ENCODE assay signal across 16 cellular contexts in the genomic region with DNA sequence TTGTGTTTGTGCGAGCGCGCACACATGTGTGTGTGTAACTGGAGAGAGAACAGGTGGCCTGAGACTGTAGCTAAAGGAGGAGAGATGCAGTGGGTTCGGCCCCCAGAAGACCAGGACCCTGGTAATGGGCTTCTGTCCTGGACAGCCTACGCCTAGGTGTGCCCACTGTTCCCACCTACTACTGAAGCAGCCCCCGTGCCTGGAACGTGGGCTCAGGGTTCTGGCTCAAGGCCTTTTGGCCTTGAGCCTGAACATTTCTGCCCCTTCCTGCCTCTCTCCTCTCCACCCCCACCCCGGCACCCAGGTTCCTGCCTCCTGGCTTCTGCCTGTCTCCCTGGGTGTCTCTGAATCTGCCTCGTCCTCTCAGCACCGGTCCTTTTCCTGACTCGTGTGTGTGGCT. TPM values are rescaled to one million over a fixed set of nuclear protein-coding genes. Genes with fewer than 3 reads are reported as not detected.
DNase-seq lines count a peak whose midpoint lies in the region; TF ChIP-seq lines count a peak whose summit lies in the region.
"Had no signal": no experiment of that assay in that cellular context is flagged by ENCODE, and none has a peak within 500 bp of the region (broad histone marks: within the 10 kb centered on the region; RNA-seq: fewer than 3 reads in every experiment).

No MANE protein-coding gene starts in this region.

- BruUV-seq in OCI-LY7 (replicated peaks; lab: Mats Ljungman, UMichigan): no TSS peak

- H3K4me1 ChIP-seq in DOHH2 (ENCODE audit: control insufficient read depth, low read length) (peaks cover 69% of the 10 kb centered on the region), OCI-LY7 (ENCODE audit: insufficient read depth, low read length, poor library complexity, severe bottlenecking) (peaks cover 79% of the 10 kb centered on the region), smooth muscle cell (ENCODE audit: low read depth) (peaks cover 22% of the 10 kb centered on the region)

- H3K79me2 ChIP-seq in DOHH2 (ENCODE audit: control insufficient read depth, low read length) (peaks cover 33% of the 10 kb centered on the region), OCI-LY7 (ENCODE audit: insufficient read depth, low read depth, low read length) (no peaks in the 10 kb centered on the region), smooth muscle cell (ENCODE audit: low read depth) (no peaks in the 10 kb centered on the region)

- H3K4me3 ChIP-seq in DOHH2 (ENCODE audit: low read length) (peak overlapping the region; percentile 73), OCI-LY7 (ENCODE audit: low read depth, low read length, poor library complexity, severe bottlenecking) (no peak overlapping the region), smooth muscle cell (no peak overlapping the region)
- H3K4me3 ChIP-seq: coronary artery, mucosa of descending colon, pancreas had no signal

- H3K36me3 ChIP-seq in DOHH2 (ENCODE audit: control insufficient read depth, low read length) (peaks cover 11% of the 10 kb centered on the region), OCI-LY7 (ENCODE audit: insufficient read depth, low read length) (no peaks in the 10 kb centered on the region), smooth muscle cell (ENCODE audit: low read depth) (no peaks in the 10 kb centered on the region)
- H3K36me3 ChIP-seq: pancreas had no signal

- H3K4me1 Mint-ChIP-seq in immature natural killer cell (peaks cover 35 to 37% of the 10 kb centered on the region in 2 donors), progenitor cell of endocrine pancreas (ENCODE audit: low read depth) (peaks cover 37% of the 10 kb centered on the region)

- DNase-seq in OCI-LY7 (ENCODE audit: low spot score) (no peak), immature natural killer cell (no peak), progenitor cell of endocrine pancreas (ENCODE audit: low spot score, unreplicated experiment) (no peak), smooth muscle cell (lab: John Stamatoyannopoulos, UW; ENCODE audit: unreplicated experiment) (no peak), G401 (ENCODE audit: low spot score) (no peak), NCI-H2171 (lab: John Stamatoyannopoulos, UW) (no peak)
- DNase-seq: AML-193; stimulated activated CD4-positive, alpha-beta T cell treated with anti-CD3 and anti-CD28 coated beads, Interleukin-2, amount 100 ng/mL, for 48 hours had no signal

- no peak overlapping the region for H3K27ac ChIP-seq in DOHH2 (ENCODE audit: low read depth, low read length)
- H3K27ac ChIP-seq in OCI-LY7 (ENCODE audit: low read depth, low read length, poor library complexity, severe bottlenecking): no peak overlapping the region
- no peak overlapping the region for H3K27ac ChIP-seq in smooth muscle cell (ENCODE audit: low read depth)
- H3K27ac ChIP-seq: coronary artery, pancreas had no signal

- CTCF ChIA-PET in OCI-LY7 (lab: Charles Lee; ENCODE audit: unreplicated experiment): interaction anchor here (1.7 to 2.5 kb wide), 2 partner anchors 15 to 27 kb away, joined by 16 to 32 read pairs; a partner anchor contains a TSS

- H3K27ac Mint-ChIP-seq in immature natural killer cell: peak overlapping the region in 4 of 6 donors; percentile 61 to 87 (median 70)
- H3K27ac Mint-ChIP-seq in progenitor cell of endocrine pancreas: peak overlapping the region; percentile 47
- H3K27ac Mint-ChIP-seq: activated CD4-positive, alpha-beta T cell treated with anti-CD3 and anti-CD28 coated beads, Interleukin-2, amount 10 ng/mL, durations not matched to agents 24 days and 14 days had no signal

- peaks cover 32 to 57% (median 52%) of the 10 kb centered on the region in 3 donors for H3K27me3 Mint-ChIP-seq in immature natural killer cell (ENCODE audit: low read depth in 3 of 3)
- H3K27me3 Mint-ChIP-seq in progenitor cell of endocrine pancreas: peaks cover 57% of the 10 kb centered on the region

- H2AFZ ChIP-seq in OCI-LY7 (ENCODE audit: low read length) (no peak overlapping the region), smooth muscle cell (ENCODE audit: low read depth) (no peak overlapping the region)

- H3K4me3 Mint-ChIP-seq in immature natural killer cell: peak overlapping the region in 4 of 5 donors; percentile 28 to 83 (median 60)
- no peak overlapping the region for H3K4me3 Mint-ChIP-seq in progenitor cell of endocrine pancreas (ENCODE audit: low read depth)

- intact Hi-C loops in OCI-LY7 (cut with micrococcal nuclease; ENCODE audit: unreplicated experiment): no loop called here

- H4K20me1 ChIP-seq in DOHH2 (ENCODE audit: control insufficient read depth, insufficient read depth, low read depth, low read length) (peaks cover 5% of the 10 kb centered on the region; the same call in 1 of the 2 replicates), OCI-LY7 (ENCODE audit: insufficient read depth, low read length) (no peaks in the 10 kb centered on the region), smooth muscle cell (ENCODE audit: low read depth) (peaks cover 57% of the 10 kb centered on the region)

- no peaks in the 10 kb centered on the region for H3K9me3 ChIP-seq in DOHH2 (ENCODE audit: control insufficient read depth, insufficient read depth, low read length)
- no peaks in the 10 kb centered on the region for H3K9me3 ChIP-seq in OCI-LY7 (ENCODE audit: low read length)
- H3K9me3 ChIP-seq in smooth muscle cell (replicated peaks; ENCODE audit: low read depth): no peaks in the 10 kb centered on the region
- H3K9me3 ChIP-seq: mucosa of descending colon, pancreas had no signal

- no peak for TF ChIP-seq CTCF in DOHH2 (IDR thresholded peaks at IDR 0.05; ENCODE audit: low read depth, low read length, poor library complexity, severe bottlenecking)
- no peak for TF ChIP-seq CTCF in OCI-LY7 (conservative IDR thresholded peaks at IDR 0.05; ENCODE audit: low read length)
- no peak for TF ChIP-seq CTCF in progenitor cell of endocrine pancreas (IDR thresholded peaks at IDR 0.05; ENCODE audit: unreplicated experiment)
- TF ChIP-seq CTCF in smooth muscle cell (IDR thresholded peaks at IDR 0.05; ENCODE audit: borderline replicate concordance, insufficient read depth, poor library complexity, severe bottlenecking): no peak

- in situ Hi-C loops in G401 (cut with HindIII; ENCODE audit: low sequenced_read_pairs): no loop called here

- peaks cover 12% of the 10 kb centered on the region for H3F3A ChIP-seq in DOHH2 (ENCODE audit: control insufficient read depth, insufficient read depth)
- H3F3A ChIP-seq in smooth muscle cell (ENCODE audit: low read depth): peaks cover 22% of the 10 kb centered on the region

- H3K9ac ChIP-seq in smooth muscle cell (ENCODE audit: low read depth): no peak overlapping the region

- H3K27me3 ChIP-seq in DOHH2 (ENCODE audit: control insufficient read depth, low read length): no peaks in the 10 kb centered on the region
- peaks cover 53% of the 10 kb centered on the region for H3K27me3 ChIP-seq in smooth muscle cell (ENCODE audit: low read depth)
- H3K27me3 ChIP-seq: pancreas had no signal

- POLR2A ChIA-PET in OCI-LY7 (lab: Charles Lee): interaction anchor here (1.1 to 2.1 kb wide), 3 partner anchors 12 to 27 kb away, joined by 4 to 26 read pairs (median 8); a partner anchor contains a TSS

- WGBS in smooth muscle cell (ENCODE audit: low lambda C conversion rate): 71% methylated on average over 11 of the region's 11 CpGs

- H3K9me3 Mint-ChIP-seq in immature natural killer cell: peaks cover 0 to 2% (median 0%) of the 10 kb centered on the region in 6 donors
- H3K9me3 Mint-ChIP-seq in progenitor cell of endocrine pancreas (ENCODE audit: low read depth): no peaks in the 10 kb centered on the region
- H3K9me3 Mint-ChIP-seq: activated CD4-positive, alpha-beta T cell treated with anti-CD3 and anti-CD28 coated beads, Interleukin-2, amount 10 ng/mL, durations not matched to agents 24 days and 14 days had no signal

- H3K36me3 Mint-ChIP-seq in immature natural killer cell (no peaks in the 10 kb centered on the region), progenitor cell of endocrine pancreas (ENCODE audit: insufficient read depth) (peaks cover 2% of the 10 kb centered on the region)

- peak overlapping the region; percentile 88 for H3K4me2 ChIP-seq in DOHH2 (ENCODE audit: low read length)
- peak overlapping the region; percentile 86; the same call in 1 of the 2 replicates for H3K4me2 ChIP-seq in OCI-LY7 (ENCODE audit: low read length)
- no peak overlapping the region for H3K4me2 ChIP-seq in smooth muscle cell

- H3K9me2 ChIP-seq in DOHH2 (replicated peaks; ENCODE audit: control insufficient read depth, low read length) (no peaks in the 10 kb centered on the region), OCI-LY7 (ENCODE audit: insufficient read depth, low read length) (no peaks in the 10 kb centered on the region)

RNA-seq across cellular contexts. Expression of a gene that starts 1.5 kb away (rescaled TPM):
- total RNA-seq in OCI-LY7 (2014; rRNA removed; shearing (Covaris generic)): 4.7 and 5.3 TPM in 2 replicates
- total RNA-seq in OCI-LY7 (2022) (9.8 and 10.5 TPM in 2 replicates), progenitor cell of endocrine pancreas (1.7 and 2.0 TPM in 2 replicates), smooth muscle cell (1.6 and 3.9 TPM in 2 replicates)
- polyA plus RNA-seq in immature natural killer cell (not detected), smooth muscle cell (8.5 and 10.7 TPM in 2 replicates)
- total RNA-seq in G401 (2014; rRNA removed; shearing (Covaris generic)): 0.49 TPM in 1 of 2 replicates, not detected in the other
- total RNA-seq: endothelial cell of umbilical vein, skeletal muscle tissue had no signal

RNA-seq across cellular contexts. Expression of a gene that starts 14.4 kb away (rescaled TPM):
- total RNA-seq in OCI-LY7 (2014; rRNA removed; shearing (Covaris generic)): 394 and 400 TPM in 2 replicates
- 415 and 438 TPM in 2 replicates for total RNA-seq in OCI-LY7 (2022)
- 10 to 100 TPM; 43.1 to 50.8 (median 49.3) TPM for polyA plus RNA-seq in immature natural killer cell
- 162 and 165 TPM in 2 replicates for total RNA-seq in progenitor cell of endocrine pancreas
- 82.1 and 117 TPM in 2 replicates for total RNA-seq in smooth muscle cell
- polyA plus RNA-seq in smooth muscle cell: 107 TPM in 2 replicates
- total RNA-seq in G401 (2014; rRNA removed; shearing (Covaris generic)): 160 and 174 TPM in 2 replicates

RNA-seq across cellular contexts. Expression of a gene that starts 35.9 kb away (rescaled TPM):
- 1.4 and 2.5 TPM in 2 replicates for total RNA-seq in OCI-LY7 (2014; rRNA removed; shearing (Covaris generic))
- total RNA-seq in OCI-LY7 (2022) (6.8 and 7.7 TPM in 2 replicates), progenitor cell of endocrine pancreas (6.0 and 6.1 TPM in 2 replicates), smooth muscle cell (1.4 TPM in 1 of 2 replicates, not detected in the other)
- polyA plus RNA-seq in immature natural killer cell (not detected), smooth muscle cell (not detected in 2 replicates)
- 0.14 TPM in 1 of 2 replicates, not detected in the other for total RNA-seq in G401 (2014; rRNA removed; shearing (Covaris generic))
- total RNA-seq: SK-MEL-5 had no signal
